Comparison of ENCODE assay signal across 8 cellular contexts in the genomic region with DNA sequence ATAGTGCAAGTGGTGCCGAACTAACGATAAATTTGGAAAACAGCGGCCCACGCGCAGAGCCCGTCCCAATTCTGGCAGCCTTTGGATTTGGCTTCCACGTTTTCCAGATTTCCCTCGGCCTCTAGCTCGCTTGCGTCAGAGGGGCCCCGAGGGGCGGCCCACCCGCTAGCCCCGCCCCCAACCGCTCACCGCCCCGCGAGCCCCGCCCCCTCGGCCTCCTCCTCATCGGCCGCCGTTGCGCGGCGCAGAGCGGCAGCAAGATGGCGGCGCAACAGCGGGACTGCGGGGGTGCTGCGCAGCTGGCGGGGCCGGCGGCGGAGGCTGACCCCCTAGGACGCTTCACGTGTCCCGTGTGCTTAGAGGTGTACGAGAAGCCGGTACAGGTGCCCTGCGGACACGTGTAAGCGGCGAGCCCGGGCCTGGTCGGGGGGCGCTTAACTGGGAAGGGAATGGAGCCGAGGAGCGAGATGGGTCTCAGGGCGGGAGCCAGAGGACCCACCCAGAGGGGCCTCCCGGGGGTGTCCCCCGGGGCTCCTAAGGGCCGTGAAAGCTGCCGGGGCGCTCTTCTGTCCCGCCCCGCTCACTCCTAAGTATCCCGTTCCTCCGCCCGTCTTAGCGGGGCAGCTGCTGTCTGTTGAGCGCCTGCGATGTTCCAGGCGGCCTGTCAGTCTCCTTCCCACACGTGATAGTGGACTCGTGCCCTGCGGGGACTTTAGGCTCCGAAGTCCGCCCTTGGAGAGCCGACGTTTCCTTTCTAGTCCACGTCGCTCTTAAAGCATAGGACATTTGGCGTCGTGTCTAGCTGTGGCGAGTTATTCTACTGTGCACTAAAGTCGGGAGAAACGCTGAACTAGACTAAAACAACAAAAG. TPM values are rescaled to one million over a fixed set of nuclear protein-coding genes. Genes with fewer than 3 reads are reported as not detected.
DNase-seq lines count a peak whose midpoint lies in the region; ATAC-seq and TF ChIP-seq lines count a peak whose summit lies in the region.

A gene with protein sequence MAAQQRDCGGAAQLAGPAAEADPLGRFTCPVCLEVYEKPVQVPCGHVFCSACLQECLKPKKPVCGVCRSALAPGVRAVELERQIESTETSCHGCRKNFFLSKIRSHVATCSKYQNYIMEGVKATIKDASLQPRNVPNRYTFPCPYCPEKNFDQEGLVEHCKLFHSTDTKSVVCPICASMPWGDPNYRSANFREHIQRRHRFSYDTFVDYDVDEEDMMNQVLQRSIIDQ (plus strand): TSS at position 245 of the 870 bp plus-strand sequence. CDS start 16 bp downstream, at position 261.

- TF ChIP-seq POLR2A in spleen (IDR thresholded peaks at IDR 0.05), result peak; percentile 60 to 93 (median 74)

- H3K4me1 ChIP-seq in spleen, result peaks cover 27 to 68% (median 56%) of the 10 kb centered on the region in 6 donors

- H3K4me3 ChIP-seq in spleen, result peak within 1 kb of the TSS; percentile 87 to 100 (median 98)

- peak; percentile 84 for DNase-seq in 8988T
- DNase-seq in NCI-H345 treated with DMSO at 0.1 percent for 48 hours (lab: John Stamatoyannopoulos, UW; ENCODE audit: unreplicated experiment), result peak; percentile 87
- DNase-seq in activated CD4-positive, CD25-positive, alpha-beta regulatory T cell treated with anti-CD3 and anti-CD28 coated beads, Interleukin-2, amount 50 U/mL, for 16 hours (ENCODE audit: low read depth, low spot score), result peak; percentile 81
- DNase-seq in caudate nucleus (lab: John Stamatoyannopoulos, UW), result peak in 59 of 61 donors; percentile 40 to 95 (median 87)
- peak; percentile 92 for DNase-seq in inferior parietal cortex (ENCODE audit: extremely low spot score)
- peak; percentile 97 for DNase-seq in spleen

- ATAC-seq in GM18520 (IDR thresholded peaks at IDR 0.05; ENCODE audit: unreplicated experiment), result peak; percentile 42
- ATAC-seq in HG03103 (IDR thresholded peaks at IDR 0.05; ENCODE audit: low read depth, unreplicated experiment), result peak; percentile 50

- H3K9me3 ChIP-seq in spleen, result no peaks in the 10 kb centered on the region

- 0% methylated on average over 31 to 79 of the region's 79 CpGs for WGBS in spleen, 5 donors

- peak in 5 of 11 experiments; percentile 7 to 50 (median 20) for TF ChIP-seq CTCF in spleen (IDR thresholded peaks at IDR 0.05 in 8 of 11, conservative IDR thresholded peaks at IDR 0.05 in 3 of 11)

- intact Hi-C loops in spleen (cut with DNase I; ENCODE audit: low total_unique reads), result no loop called here

- H3K36me3 ChIP-seq in spleen, result peaks cover 0 to 28% (median 10%) of the 10 kb centered on the region in 6 donors

- H3K27ac ChIP-seq in caudate nucleus (ENCODE audit: low read depth, low read length) (peak within 1 kb of the TSS; percentile 86), spleen (peak within 1 kb of the TSS; percentile 85 to 98 (median 95))

- no peaks in the 10 kb centered on the region for H3K27me3 ChIP-seq in spleen (replicated peaks in 1 of 7)

RNA-seq across cellular contexts. Expression of the gene that starts here (rescaled TPM):
- 100 to 1,000 TPM in 6 of 7 donors, 10 to 100 TPM in 1; 96.5 to 246 (median 113) TPM for total RNA-seq in spleen
- 10 to 100 TPM; 35.5 to 62.0 (median 37.6) TPM for polyA plus RNA-seq in spleen

Comparison
In these comparisons a context has a peak if more than half of its experiments do, and no peak if none do; other contexts are left out.
1. Peak in every context shown above with its lines: DNase-seq, ATAC-seq, H3K4me3 ChIP-seq and H3K27ac ChIP-seq.